22 cellular contexts compared by ENCODE assay signal in the genomic region with DNA sequence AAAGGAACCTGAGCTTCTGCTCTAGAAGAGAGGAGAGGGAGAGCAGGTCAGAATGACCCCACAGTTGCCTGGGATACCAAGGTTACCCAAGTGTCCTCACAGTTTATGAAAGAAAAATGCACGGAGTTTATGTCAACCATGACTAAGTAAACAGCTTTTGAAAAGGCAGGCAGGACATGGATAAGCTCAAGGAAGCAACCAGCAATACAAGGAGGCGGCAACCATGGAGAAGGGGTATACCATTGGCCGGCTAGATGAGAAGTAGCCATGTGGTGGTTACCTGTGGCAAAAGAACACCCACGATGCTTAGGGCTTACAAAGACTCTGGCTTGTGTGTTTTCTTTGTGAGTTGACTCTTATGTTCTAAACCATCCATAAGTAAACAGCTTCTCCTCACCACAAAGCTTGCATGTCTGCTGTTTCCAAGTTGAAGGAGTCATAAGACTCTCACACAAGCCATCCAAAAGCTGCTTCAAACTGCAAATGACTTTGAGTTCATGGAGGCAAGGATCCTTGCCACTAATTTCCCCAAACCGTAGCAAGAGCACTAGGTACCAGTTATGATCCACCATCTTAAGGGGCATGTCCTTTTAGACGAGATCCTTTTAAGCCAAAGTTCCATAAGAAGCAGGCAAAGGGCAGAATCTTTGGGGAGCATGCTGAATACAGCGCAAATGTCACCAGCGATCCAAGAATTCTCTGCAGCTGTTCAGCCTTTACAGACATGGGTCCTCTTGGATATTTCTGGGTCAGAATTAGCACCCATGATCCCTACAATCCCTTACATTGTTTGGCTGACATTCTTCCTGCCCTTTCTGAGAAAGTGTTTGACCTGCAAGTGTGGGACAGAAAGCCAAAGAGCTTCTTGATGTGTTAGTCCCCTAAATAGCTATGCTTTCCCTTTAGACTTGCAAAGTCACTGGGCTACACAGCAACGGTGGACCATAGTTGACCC.
DNase-seq lines count a peak whose midpoint lies in the region; TF ChIP-seq lines count a peak whose summit lies in the region.
"Had no signal": no experiment of that assay in that cellular context is flagged by ENCODE, and none has a peak within 500 bp of the region (broad histone marks: within the 10 kb centered on the region; RNA-seq: fewer than 3 reads in every experiment).

No MANE protein-coding gene starts in this region.

- H3K27me3 ChIP-seq in AG04450 (ENCODE audit: control insufficient read depth, insufficient read depth, low read length) (no peaks in the 10 kb centered on the region), GM23248 (replicated peaks; ENCODE audit: insufficient read depth) (no peaks in the 10 kb centered on the region), SJCRH30 (no peaks in the 10 kb centered on the region), transverse colon (peaks cover 8% of the 10 kb centered on the region)
- no peaks in the 10 kb centered on the region for H3K27me3 ChIP-seq in effector memory CD4-positive, alpha-beta T cell (replicated peaks; ENCODE audit: control insufficient read depth, insufficient read depth, low read length, poor library complexity, severe bottlenecking)
- H3K27me3 ChIP-seq: body of pancreas, ovary, sigmoid colon had no signal

- intact Hi-C loops in transverse colon (cut with DNase I; ENCODE audit: low total_unique reads): no loop called here

- H3K4me3 ChIP-seq in AG04450 (ENCODE audit: low read depth, low read length) (no peak overlapping the region), GM23248 (no peak overlapping the region), SJCRH30 (no peak overlapping the region), transverse colon (no peak overlapping the region)
- H3K4me3 ChIP-seq in effector memory CD4-positive, alpha-beta T cell (ENCODE audit: insufficient read depth, low read depth, low read length, poor library complexity, severe bottlenecking): no peak overlapping the region
- H3K4me3 ChIP-seq: body of pancreas, ovary, sigmoid colon had no signal

- H3K36me3 ChIP-seq in GM23248 (ENCODE audit: low read depth) (no peaks in the 10 kb centered on the region), SJCRH30 (no peaks in the 10 kb centered on the region), transverse colon (no peaks in the 10 kb centered on the region)
- no peaks in the 10 kb centered on the region for H3K36me3 ChIP-seq in effector memory CD4-positive, alpha-beta T cell (ENCODE audit: control insufficient read depth, insufficient read depth, low read length)
- H3K36me3 ChIP-seq: ovary, sigmoid colon had no signal

- DNase-seq in AG04450 (ENCODE audit: low read depth, low spot score) (no peak), GM23248 (no peak), SJCRH30 (peak; percentile 13 to 24), iris pigment epithelial cell (ENCODE audit: low read depth) (peak; percentile 25), NCI-H1105 treated with DMSO at 0.1 percent for 48 hours (lab: John Stamatoyannopoulos, UW) (no peak), transverse colon (no peak)
- DNase-seq in central memory CD4-positive, alpha-beta T cell: no peak
- no peak for DNase-seq in effector memory CD4-positive, alpha-beta T cell
- DNase-seq: activated CD4-positive, CD25-positive, alpha-beta regulatory T cell; activated naive CD4-positive, alpha-beta T cell treated with anti-CD3 and anti-CD28 coated beads, Interleukin-2, amount 50 U/mL, for 16 hours; activated T-cell treated with anti-CD3 and anti-CD28 coated beads, Interleukin-2, amount 50 U/mL, for 48 hours; AML-193; body of pancreas; Calu3; KG1; naive B cell; NCI-H1048; NCI-H446 treated with DMSO at 0.1 percent for 48 hours; ovary; Right ventricle myocardium superior; sigmoid colon; stimulated activated CD4-positive, alpha-beta T cell treated with anti-CD3 and anti-CD28 coated beads, Interleukin-2, amount 100 ng/mL, for 24 hours had no signal

- H3K4me2 ChIP-seq in GM23248 (ENCODE audit: unreplicated experiment): peak overlapping the region; percentile 76

- H3K9me2 ChIP-seq in GM23248 (ENCODE audit: insufficient read depth): no peaks in the 10 kb centered on the region

- no peaks in the 10 kb centered on the region for H4K20me1 ChIP-seq in GM23248 (ENCODE audit: insufficient read depth)

- TF ChIP-seq EP300 in transverse colon (IDR thresholded peaks at IDR 0.05; ENCODE audit: low read depth): no peak

- WGBS in GM23248 (ENCODE audit: low coverage in 1 of 2, low lambda C conversion rate in 2 of 2, missing lambda C conversion rate in 2 of 2), 2 experiments: 82 to 83% methylated on average over 9 of the region's 9 CpGs
- WGBS in transverse colon (ENCODE audit: low coverage in 1 of 2), 2 donors: 0 to 73% methylated on average over 1 to 9 of the region's 9 CpGs

- H2AFZ ChIP-seq in GM23248: peak overlapping the region; percentile 75

- no peak for TF ChIP-seq POLR2A in transverse colon (IDR thresholded peaks at IDR 0.05)

- in situ Hi-C loops in GM23248 (cut with MboI) (no loop called here), transverse colon (cut with MboI; ENCODE audit: low pct_ligation_motif_present in 1 of 4, low pct_unique_long_range_greater_than_20kb in 1 of 4, low sequenced_read_pairs in 3 of 4) (no loop called here)

- TF ChIP-seq CTCF in AG04450 (IDR thresholded peaks at IDR 0.05; ENCODE audit: low read depth, low read length) (no peak), transverse colon (IDR thresholded peaks at IDR 0.05) (no peak)

- no peak overlapping the region for H3K9ac ChIP-seq in GM23248

- POLR2A ChIA-PET in AG04450 (lab: Yijun Ruan, JAX): interaction anchor here (0.9 to 1.5 kb wide), 2 partner anchors 67 to 97 kb away, joined by 3 read pairs; no protein-coding TSS in a partner anchor

- peaks cover 12% of the 10 kb centered on the region; the same call in 1 of the 2 replicates for H3F3A ChIP-seq in GM23248 (ENCODE audit: insufficient read depth)

- no peaks in the 10 kb centered on the region; the same call in 1 of the 2 replicates for H3K9me3 ChIP-seq in AG04450 (ENCODE audit: control insufficient read depth, insufficient read depth, low read length)
- no peaks in the 10 kb centered on the region for H3K9me3 ChIP-seq in GM23248 (ENCODE audit: low read depth)
- H3K9me3 ChIP-seq in SJCRH30 (replicated peaks): no peaks in the 10 kb centered on the region; the same call in 1 of the 2 replicates
- no peaks in the 10 kb centered on the region for H3K9me3 ChIP-seq in transverse colon
- H3K9me3 ChIP-seq in effector memory CD4-positive, alpha-beta T cell (ENCODE audit: control insufficient read depth, low read length): no peaks in the 10 kb centered on the region
- H3K9me3 ChIP-seq: body of pancreas, ovary, sigmoid colon had no signal

- peak overlapping the region; percentile 92 for H3K27ac ChIP-seq in AG04450 (ENCODE audit: low read depth, low read length)
- peak overlapping the region; percentile 75 for H3K27ac ChIP-seq in GM23248
- H3K27ac ChIP-seq in SJCRH30: peak overlapping the region; percentile 92
- no peak overlapping the region for H3K27ac ChIP-seq in transverse colon
- H3K27ac ChIP-seq in effector memory CD4-positive, alpha-beta T cell (ENCODE audit: insufficient read depth, low read length, poor library complexity, severe bottlenecking): no peak overlapping the region
- H3K27ac ChIP-seq: body of pancreas, ovary had no signal

- CTCF ChIA-PET in AG04450 (lab: Charles Lee): interaction anchor here (0.5 to 1.8 kb wide), 4 partner anchors 12 to 440 kb away, joined by 3 to 8 read pairs (median 4); no protein-coding TSS in a partner anchor

- no peaks in the 10 kb centered on the region for H3K79me2 ChIP-seq in GM23248 (ENCODE audit: insufficient read depth)

- peaks cover 22% of the 10 kb centered on the region for H3K4me1 ChIP-seq in GM23248 (ENCODE audit: insufficient read depth)
- peaks cover 26% of the 10 kb centered on the region for H3K4me1 ChIP-seq in SJCRH30
- H3K4me1 ChIP-seq in transverse colon: no peaks in the 10 kb centered on the region
- H3K4me1 ChIP-seq in effector memory CD4-positive, alpha-beta T cell (ENCODE audit: control insufficient read depth, insufficient read depth, low read length, poor library complexity, severe bottlenecking): no peaks in the 10 kb centered on the region

Comparison
In these comparisons a context has a peak if more than half of its experiments do, and no peak if none do; other contexts are left out.
1. DNase-seq: peak in SJCRH30 (2 of 2) and iris pigment epithelial cell (single experiment); none in AG04450 (single experiment), GM23248 (single experiment), NCI-H1105 treated with DMSO at 0.1 percent for 48 hours (single experiment), transverse colon (single experiment), central memory CD4-positive, alpha-beta T cell (single experiment) and effector memory CD4-positive, alpha-beta T cell (0 of 3).
2. H3K27ac ChIP-seq: peak in AG04450 (single experiment), GM23248 (single experiment) and SJCRH30 (single experiment); none in transverse colon (0 of 4) and effector memory CD4-positive, alpha-beta T cell (single experiment).